In genomic region chr19:43127342-43127741, GRCh38 we compare ENCODE assay signal across 17 cellular contexts. TPM values are rescaled to one million over a fixed set of nuclear protein-coding genes. Genes with fewer than 3 reads are reported as not detected.
A peak's percentile ranks its signal among the peaks of the same experiment; 100 is the strongest.
DNase-seq lines count a peak whose midpoint lies in the region; ATAC-seq and TF ChIP-seq lines count a peak whose summit lies in the region.
"Not testable (repeated sequence)": the region's sequence is repeated elsewhere in the genome, so short reads cannot be mapped to it uniquely, and the experiment has no call there.
"Had no signal": no experiment of that assay in that cellular context is flagged by ENCODE, and none has a peak within 500 bp of the region (broad histone marks: within the 10 kb centered on the region; RNA-seq: fewer than 3 reads in every experiment).

No MANE protein-coding gene starts in this region.

- not testable (repeated sequence) for H3K9me3 ChIP-seq in GM23248 (ENCODE audit: low read depth); PC-3 (ENCODE audit: low read length); osteoblast (ENCODE audit: low read depth, low read length)

- H3K9me2 ChIP-seq in GM23248 (ENCODE audit: insufficient read depth); PC-3 (replicated peaks; ENCODE audit: low read length): not testable (repeated sequence)

- in situ Hi-C loops in GM23248 (cut with MboI) = not testable (repeated sequence)

- 0 out of 2 replicates have a peak overlapping the region, but pooled peaks have one; percentile 0 for H3K4me3 ChIP-seq in GM23248
- H3K4me3 ChIP-seq in PC-3 (ENCODE audit: low read length) = peak overlapping the region; percentile 36; the same call in 1 of the 2 replicates
- H3K4me3 ChIP-seq in epithelial cell of esophagus (ENCODE audit: low read length); osteoblast (ENCODE audit: insufficient read depth, low read length): not testable (repeated sequence)

- ATAC-seq in PC-3 = peak; percentile 93
- ATAC-seq in foreskin keratinocyte = peak; percentile 79

- BruUV-seq in PC-3 (replicated peaks; lab: Mats Ljungman, UMichigan) = not testable (repeated sequence)

- not testable (repeated sequence) for H3K27me3 ChIP-seq in GM23248 (replicated peaks; ENCODE audit: insufficient read depth); PC-3 (ENCODE audit: low read length); foreskin keratinocyte; osteoblast (ENCODE audit: insufficient read depth, low read length)

- POLR2A ChIA-PET in PC-3 (lab: Charles Lee; ENCODE audit: unreplicated experiment) = not testable (repeated sequence)

- H3K9ac ChIP-seq in GM23248 = peak overlapping the region; percentile 42; the same call in 1 of the 2 replicates
- H3K9ac ChIP-seq in PC-3 (ENCODE audit: low read length) = not testable (repeated sequence)

- DNase-seq in AG20443 (ENCODE audit: low spot score) (peak; percentile 65), GM23248 (peak; percentile 99), PC-3 (peak; percentile 91), amniotic stem cell (lab: John Stamatoyannopoulos, UW) (peak; percentile 95), epithelial cell of esophagus (ENCODE audit: low read depth) (peak; percentile 95), foreskin keratinocyte (peak; percentile 98 to 99), osteoblast (ENCODE audit: insufficient read length, low spot score, missing footprints) (peak; percentile 39)

- intact Hi-C loops in PC-3 (cut with micrococcal nuclease) = not testable (repeated sequence)

- not testable (repeated sequence) for TF ChIP-seq CTCF in PC-3 (conservative IDR thresholded peaks at IDR 0.05; ENCODE audit: low read depth, low read length); epithelial cell of esophagus (IDR thresholded peaks at IDR 0.05; ENCODE audit: insufficient read depth, low read depth, low read length, missing control alignments); foreskin keratinocyte (conservative IDR thresholded peaks at IDR 0.05); osteoblast (IDR thresholded peaks at IDR 0.05; ENCODE audit: extremely low read depth, low read depth, low read length)

- H3K79me2 ChIP-seq in GM23248 (ENCODE audit: insufficient read depth); PC-3 (ENCODE audit: low read length); osteoblast (ENCODE audit: insufficient read depth, low read length): not testable (repeated sequence)

- H3K36me3 ChIP-seq in GM23248 (ENCODE audit: low read depth); PC-3 (ENCODE audit: low read depth, low read length); osteoblast (ENCODE audit: insufficient read depth, low read length): not testable (repeated sequence)

- H3K27ac ChIP-seq in GM23248 (peak overlapping the region; percentile 86), PC-3 (ENCODE audit: low read length) (peak overlapping the region; percentile 77), foreskin keratinocyte (peak overlapping the region; percentile 90), osteoblast (ENCODE audit: low read depth, low read length) (peak overlapping the region; percentile 83)

- peaks cover 42% of the 10 kb centered on the region for H3F3A ChIP-seq in GM23248 (ENCODE audit: insufficient read depth)
- not testable (repeated sequence) for H3F3A ChIP-seq in PC-3 (ENCODE audit: low read length, unreplicated experiment)

- H3K4me1 ChIP-seq in GM23248 (ENCODE audit: insufficient read depth) (peaks cover 41% of the 10 kb centered on the region), PC-3 (ENCODE audit: insufficient read depth, low read length) (peaks cover 26% of the 10 kb centered on the region), foreskin keratinocyte (peaks cover 51% of the 10 kb centered on the region), osteoblast (ENCODE audit: insufficient read depth, low read length) (peaks cover 16% of the 10 kb centered on the region)

- CTCF ChIA-PET in PC-3 (lab: Charles Lee) = not testable (repeated sequence)

- WGBS in GM23248 (ENCODE audit: low coverage in 1 of 2, low lambda C conversion rate in 2 of 2, missing lambda C conversion rate in 2 of 2), 2 experiments = 1 to 3% methylated on average over 3 of the region's 3 CpGs

- H4K20me1 ChIP-seq in GM23248 (ENCODE audit: insufficient read depth); PC-3 (ENCODE audit: low read length); osteoblast (ENCODE audit: insufficient read depth, low read length): not testable (repeated sequence)

- H3K4me2 ChIP-seq in GM23248 (ENCODE audit: unreplicated experiment) (peak overlapping the region; percentile 75), PC-3 (ENCODE audit: low read length) (peak overlapping the region; percentile 70), osteoblast (ENCODE audit: insufficient read depth, low read length) (peak overlapping the region; percentile 44)

- not testable (repeated sequence) for H2AFZ ChIP-seq in GM23248; osteoblast (ENCODE audit: low read length)
- H2AFZ ChIP-seq in PC-3 (ENCODE audit: low read length) = peak overlapping the region; percentile 30; the same call in 1 of the 2 replicates

RNA-seq across cellular contexts. Expression of gene PSG2, which starts 44.8 kb away (rescaled TPM):
- 0.76 and 0.89 TPM in 2 replicates for total RNA-seq in GM23248 (2014; rRNA removed; shearing (Covaris generic))
- polyA plus RNA-seq in GM23248 (2016; fragmentation: Nextera tagmentation; extraction: Ambion mirVana) = 4.3 and 5.7 TPM in 2 replicates
- total RNA-seq in PC-3 (2014; rRNA removed) = not detected in 2 replicates
- not detected in 2 replicates for total RNA-seq in foreskin keratinocyte
- not detected in 2 replicates for polyA plus RNA-seq in foreskin keratinocyte
- 0.29 TPM in 1 of 2 replicates, not detected in the other for total RNA-seq in osteoblast
- total RNA-seq: activated T-cell treated with anti-CD3 and anti-CD28 coated beads, Interleukin-2, amount 50 U/mL, for 72 hours; cardiac muscle cell; esophagus mucosa; lung; mucosa of gallbladder; right atrium auricular region; SJCRH30; T-cell had no signal
- polyA plus RNA-seq: adipose tissue, cardiac muscle cell, lung, neural cell had no signal

RNA-seq across cellular contexts. Expression of gene PSG5, which starts 59.0 kb away (rescaled TPM):
- total RNA-seq in GM23248 (2014; rRNA removed; shearing (Covaris generic)) = 430 and 534 TPM in 2 replicates
- polyA plus RNA-seq in GM23248 (2016; fragmentation: Nextera tagmentation; extraction: Ambion mirVana) = 1,012 and 1,019 TPM in 2 replicates
- total RNA-seq in PC-3 (2014; rRNA removed) = not detected in 2 replicates
- total RNA-seq in foreskin keratinocyte = 0.41 and 0.46 TPM in 2 replicates
- polyA plus RNA-seq in foreskin keratinocyte = 0.38 and 0.41 TPM in 2 replicates
- total RNA-seq in osteoblast = 1.4 and 11.8 TPM in 2 replicates
- total RNA-seq: activated T-cell treated with anti-CD3 and anti-CD28 coated beads, Interleukin-2, amount 50 U/mL, for 72 hours; cardiac muscle cell; esophagus mucosa; lung; mucosa of gallbladder; right atrium auricular region; SJCRH30; T-cell had no signal
- polyA plus RNA-seq: adipose tissue, cardiac muscle cell, lung, neural cell had no signal

Comparison
In these comparisons a context has a peak if more than half of its experiments do, and no peak if none do; other contexts are left out.
1. DNase-seq: peak in every context shown above with its lines; median percentile 99 in GM23248; 98 in foreskin keratinocyte; 95 in amniotic stem cell; 95 in epithelial cell of esophagus; 91 in PC-3; 65 in AG20443; 39 in osteoblast.
2. RNA of gene PSG5, which starts 59.0 kb away (total RNA-seq): 430 to 534 TPM in GM23248; 1.4 to 11.8 TPM in osteoblast, 0.41 to 0.46 TPM in foreskin keratinocyte and not detected in PC-3; every median in the first group is over 10 times any median in the second.
3. Peak in every context shown above with its lines, with median percentiles within 50 percentile points of each other: H3K27ac ChIP-seq and H3K4me2 ChIP-seq.